ENCODE assay signal across 20 cellular contexts in the genomic region with DNA sequence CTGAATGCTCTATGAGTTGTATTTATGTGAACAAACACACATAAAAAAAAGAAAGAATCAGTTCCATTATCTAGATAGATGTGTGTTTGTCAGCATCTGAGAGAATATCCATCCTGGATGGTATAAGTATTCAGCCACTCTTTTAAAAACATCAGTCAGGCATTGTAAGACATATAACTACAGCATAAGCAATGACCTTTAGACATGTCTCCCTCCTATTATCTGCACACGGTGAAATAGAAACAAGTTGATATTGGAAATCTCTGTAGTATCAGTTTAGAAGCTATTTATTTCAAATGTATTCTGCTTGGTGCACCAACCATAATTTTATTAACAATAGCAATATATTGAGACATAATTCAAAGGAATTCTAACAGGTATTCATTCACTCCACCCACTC.
"Had no signal": no experiment of that assay in that cellular context is flagged by ENCODE, and none has a peak within 500 bp of the region (broad histone marks: within the 10 kb centered on the region; RNA-seq: fewer than 3 reads in every experiment).

No MANE protein-coding gene starts in this region.

- ATAC-seq: HepG2 had no signal

- H3K36me3 ChIP-seq: MG63, SJSA1 had no signal

- H3K27ac ChIP-seq: SJSA1, SK-N-MC had no signal

- H3K4me1 ChIP-seq: SJSA1 had no signal

- H3K9me3 ChIP-seq: MG63, SJSA1 had no signal

- H3K27me3 ChIP-seq: MG63, SJSA1 had no signal

- DNase-seq: IMR-90, Karpas-422, KG1, NCI-H1436, NCI-H187, NCI-H2081 treated with DMSO at 0.1 percent for 48 hours, NCI-H2171, NCI-H226, NCI-H446, NCI-H510A, NCI-H524 treated with DMSO at 0.1 percent for 48 hours, NCI-H69, NCI-H774, Right ventricle myocardium superior, RPMI8226, SIG-M5 had no signal

- H3K4me3 ChIP-seq: MG63, SJSA1, SK-N-MC had no signal
